2 cellular contexts compared by ENCODE assay signal in the genomic region with DNA sequence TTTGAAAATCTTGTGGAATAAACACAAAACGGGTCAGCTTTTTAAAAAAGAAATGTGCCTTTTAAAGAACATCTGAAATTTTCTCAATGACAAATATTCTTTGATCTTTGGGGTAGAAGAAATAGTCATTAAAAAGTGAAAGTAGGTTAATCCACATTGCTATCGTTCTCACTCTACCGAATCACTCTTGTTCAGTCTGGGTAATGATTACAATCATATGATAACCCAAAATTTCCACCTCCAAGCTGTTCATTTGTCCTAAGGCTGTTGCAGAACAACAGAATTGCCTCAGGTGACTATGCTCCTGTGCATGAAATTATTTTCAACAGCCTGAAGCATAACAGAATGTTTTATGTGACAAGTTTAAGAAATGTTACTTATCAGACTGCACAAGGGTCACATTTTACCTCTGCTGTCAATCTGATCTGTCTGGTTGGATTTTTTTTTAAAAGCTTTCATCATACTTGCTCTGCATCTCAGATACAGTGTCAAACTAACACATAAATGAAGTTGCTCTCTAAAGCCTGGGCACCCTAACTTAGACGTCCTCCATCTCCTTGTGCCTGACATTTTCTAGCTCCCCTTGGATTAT.
A peak's percentile ranks its signal among the peaks of the same experiment; 100 is the strongest.
TF ChIP-seq lines count a peak whose summit lies in the region.

No MANE protein-coding gene starts in this region.

TF ChIP-seq in liver, 16 proteins besides CTCF, POLR2A, EP300 and RAD21:
- peak in 1 of 2 donors; percentile 27 for TF ChIP-seq HNF4A (conservative IDR thresholded peaks at IDR 0.05)
- no peak for TF ChIP-seq NR2F2 (IDR thresholded peaks at IDR 0.05)
- peak; percentile 15 for TF ChIP-seq SP1 (IDR thresholded peaks at IDR 0.05)

TF ChIP-seq in HepG2, 621 proteins besides CTCF, POLR2A, EP300 and RAD21:
- no peak for TF ChIP-seq KDM3A (CRISPR knock-in tag; IDR thresholded peaks at IDR 0.05; ENCODE audit: low read depth)
- no peak for TF ChIP-seq PLRG1 (conservative IDR thresholded peaks at IDR 0.05)
- TF ChIP-seq, protein P1, sequence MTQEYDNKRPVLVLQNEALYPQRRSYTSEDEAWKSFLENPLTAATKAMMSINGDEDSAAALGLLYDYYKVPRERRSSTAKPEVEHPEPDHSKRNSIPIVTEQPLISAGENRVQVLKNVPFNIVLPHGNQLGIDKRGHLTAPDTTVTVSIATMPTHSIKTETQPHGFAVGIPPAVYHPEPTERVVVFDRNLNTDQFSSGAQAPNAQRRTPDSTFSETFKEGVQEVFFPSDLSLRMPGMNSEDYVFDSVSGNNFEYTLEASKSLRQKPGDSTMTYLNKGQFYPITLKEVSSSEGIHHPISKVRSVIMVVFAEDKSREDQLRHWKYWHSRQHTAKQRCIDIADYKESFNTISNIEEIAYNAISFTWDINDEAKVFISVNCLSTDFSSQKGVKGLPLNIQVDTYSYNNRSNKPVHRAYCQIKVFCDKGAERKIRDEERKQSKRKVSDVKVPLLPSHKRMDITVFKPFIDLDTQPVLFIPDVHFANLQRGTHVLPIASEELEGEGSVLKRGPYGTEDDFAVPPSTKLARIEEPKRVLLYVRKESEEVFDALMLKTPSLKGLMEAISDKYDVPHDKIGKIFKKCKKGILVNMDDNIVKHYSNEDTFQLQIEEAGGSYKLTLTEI (CRISPR knock-in tag; conservative IDR thresholded peaks at IDR 0.05) = no peak
- TF ChIP-seq, protein P2, sequence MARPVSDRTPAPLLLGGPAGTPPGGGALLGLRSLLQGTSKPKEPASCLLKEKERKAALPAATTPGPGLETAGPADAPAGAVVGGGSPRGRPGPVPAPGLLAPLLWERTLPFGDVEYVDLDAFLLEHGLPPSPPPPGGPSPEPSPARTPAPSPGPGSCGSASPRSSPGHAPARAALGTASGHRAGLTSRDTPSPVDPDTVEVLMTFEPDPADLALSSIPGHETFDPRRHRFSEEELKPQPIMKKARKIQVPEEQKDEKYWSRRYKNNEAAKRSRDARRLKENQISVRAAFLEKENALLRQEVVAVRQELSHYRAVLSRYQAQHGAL (CRISPR knock-in tag; IDR thresholded peaks at IDR 0.05; ENCODE audit: not compliant biosample characterization) = no peak
- no peak for TF ChIP-seq KDM1A (CRISPR knock-in tag; IDR thresholded peaks at IDR 0.05)
- TF ChIP-seq HHEX (CRISPR knock-in tag; IDR thresholded peaks at IDR 0.05) = no peak
- TF ChIP-seq ZNF124 (CRISPR knock-in tag; IDR thresholded peaks at IDR 0.05) = no peak
- no peak for TF ChIP-seq TCF7L2 (IDR thresholded peaks at IDR 0.05; ENCODE audit: low read depth, low read length)
- no peak for TF ChIP-seq DNMT1 (CRISPR knock-in tag; IDR thresholded peaks at IDR 0.05)
- TF ChIP-seq, protein P3, sequence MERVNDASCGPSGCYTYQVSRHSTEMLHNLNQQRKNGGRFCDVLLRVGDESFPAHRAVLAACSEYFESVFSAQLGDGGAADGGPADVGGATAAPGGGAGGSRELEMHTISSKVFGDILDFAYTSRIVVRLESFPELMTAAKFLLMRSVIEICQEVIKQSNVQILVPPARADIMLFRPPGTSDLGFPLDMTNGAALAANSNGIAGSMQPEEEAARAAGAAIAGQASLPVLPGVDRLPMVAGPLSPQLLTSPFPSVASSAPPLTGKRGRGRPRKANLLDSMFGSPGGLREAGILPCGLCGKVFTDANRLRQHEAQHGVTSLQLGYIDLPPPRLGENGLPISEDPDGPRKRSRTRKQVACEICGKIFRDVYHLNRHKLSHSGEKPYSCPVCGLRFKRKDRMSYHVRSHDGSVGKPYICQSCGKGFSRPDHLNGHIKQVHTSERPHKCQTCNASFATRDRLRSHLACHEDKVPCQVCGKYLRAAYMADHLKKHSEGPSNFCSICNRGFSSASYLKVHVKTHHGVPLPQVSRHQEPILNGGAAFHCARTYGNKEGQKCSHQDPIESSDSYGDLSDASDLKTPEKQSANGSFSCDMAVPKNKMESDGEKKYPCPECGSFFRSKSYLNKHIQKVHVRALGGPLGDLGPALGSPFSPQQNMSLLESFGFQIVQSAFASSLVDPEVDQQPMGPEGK (CRISPR knock-in tag; IDR thresholded peaks at IDR 0.05) = no peak
- no peak for TF ChIP-seq TAF1 (CRISPR knock-in tag; IDR thresholded peaks at IDR 0.05)
- TF ChIP-seq, protein P4, sequence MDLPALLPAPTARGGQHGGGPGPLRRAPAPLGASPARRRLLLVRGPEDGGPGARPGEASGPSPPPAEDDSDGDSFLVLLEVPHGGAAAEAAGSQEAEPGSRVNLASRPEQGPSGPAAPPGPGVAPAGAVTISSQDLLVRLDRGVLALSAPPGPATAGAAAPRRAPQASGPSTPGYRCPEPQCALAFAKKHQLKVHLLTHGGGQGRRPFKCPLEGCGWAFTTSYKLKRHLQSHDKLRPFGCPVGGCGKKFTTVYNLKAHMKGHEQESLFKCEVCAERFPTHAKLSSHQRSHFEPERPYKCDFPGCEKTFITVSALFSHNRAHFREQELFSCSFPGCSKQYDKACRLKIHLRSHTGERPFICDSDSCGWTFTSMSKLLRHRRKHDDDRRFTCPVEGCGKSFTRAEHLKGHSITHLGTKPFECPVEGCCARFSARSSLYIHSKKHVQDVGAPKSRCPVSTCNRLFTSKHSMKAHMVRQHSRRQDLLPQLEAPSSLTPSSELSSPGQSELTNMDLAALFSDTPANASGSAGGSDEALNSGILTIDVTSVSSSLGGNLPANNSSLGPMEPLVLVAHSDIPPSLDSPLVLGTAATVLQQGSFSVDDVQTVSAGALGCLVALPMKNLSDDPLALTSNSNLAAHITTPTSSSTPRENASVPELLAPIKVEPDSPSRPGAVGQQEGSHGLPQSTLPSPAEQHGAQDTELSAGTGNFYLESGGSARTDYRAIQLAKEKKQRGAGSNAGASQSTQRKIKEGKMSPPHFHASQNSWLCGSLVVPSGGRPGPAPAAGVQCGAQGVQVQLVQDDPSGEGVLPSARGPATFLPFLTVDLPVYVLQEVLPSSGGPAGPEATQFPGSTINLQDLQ (CRISPR knock-in tag; IDR thresholded peaks at IDR 0.05) = no peak
- no peak for TF ChIP-seq ZNF879 (CRISPR knock-in tag; IDR thresholded peaks at IDR 0.05)
- no peak for TF ChIP-seq CREB1 (IDR thresholded peaks at IDR 0.05)
- TF ChIP-seq CREB1 (CRISPR knock-in tag; IDR thresholded peaks at IDR 0.05) = no peak
- no peak for TF ChIP-seq MLLT10 (CRISPR knock-in tag; IDR thresholded peaks at IDR 0.05)
- TF ChIP-seq ZNF816 (CRISPR knock-in tag; IDR thresholded peaks at IDR 0.05; ENCODE audit: borderline replicate concordance) = no peak
- TF ChIP-seq GTF2F1 (IDR thresholded peaks at IDR 0.05; ENCODE audit: low read length) = no peak
- no peak for TF ChIP-seq BRD4 (CRISPR knock-in tag; IDR thresholded peaks at IDR 0.05)
